1 cellular context compared by ENCODE assay signal in the genomic region with DNA sequence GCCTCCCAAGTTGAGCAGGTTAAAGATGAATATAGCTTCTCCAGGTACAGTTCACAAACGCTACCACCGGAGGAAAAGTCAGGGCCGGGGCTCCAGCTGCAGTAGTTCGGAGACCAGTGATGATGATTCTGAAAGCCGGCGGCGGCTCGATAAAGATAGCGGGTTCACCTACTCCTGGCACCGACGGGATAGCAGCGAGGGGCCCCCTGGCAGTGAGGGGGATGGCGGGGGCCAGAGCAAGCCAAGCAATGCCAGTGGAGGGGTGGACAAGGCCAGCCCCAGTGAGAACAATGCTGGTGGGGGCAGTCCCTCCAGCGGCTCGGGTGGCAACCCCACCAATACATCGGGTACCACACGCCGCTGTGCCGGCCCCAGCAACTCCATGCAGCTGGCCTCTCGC.
TF ChIP-seq lines count a peak whose summit lies in the region.

No MANE protein-coding gene starts in this region.

TF ChIP-seq in HepG2, 621 proteins besides CTCF, POLR2A, EP300 and RAD21 (continued from another document):
- TF ChIP-seq HDAC1 (CRISPR knock-in tag; IDR thresholded peaks at IDR 0.05) (no peak), ZNF549 (CRISPR knock-in tag; IDR thresholded peaks at IDR 0.05) (no peak), AGO2 (optimal IDR thresholded peaks at IDR 0.05; ENCODE audit: low read depth, low read length) (peak; percentile 35), KDM3A (CRISPR knock-in tag; IDR thresholded peaks at IDR 0.05; ENCODE audit: low read depth) (no peak)
- TF ChIP-seq, protein P1, sequence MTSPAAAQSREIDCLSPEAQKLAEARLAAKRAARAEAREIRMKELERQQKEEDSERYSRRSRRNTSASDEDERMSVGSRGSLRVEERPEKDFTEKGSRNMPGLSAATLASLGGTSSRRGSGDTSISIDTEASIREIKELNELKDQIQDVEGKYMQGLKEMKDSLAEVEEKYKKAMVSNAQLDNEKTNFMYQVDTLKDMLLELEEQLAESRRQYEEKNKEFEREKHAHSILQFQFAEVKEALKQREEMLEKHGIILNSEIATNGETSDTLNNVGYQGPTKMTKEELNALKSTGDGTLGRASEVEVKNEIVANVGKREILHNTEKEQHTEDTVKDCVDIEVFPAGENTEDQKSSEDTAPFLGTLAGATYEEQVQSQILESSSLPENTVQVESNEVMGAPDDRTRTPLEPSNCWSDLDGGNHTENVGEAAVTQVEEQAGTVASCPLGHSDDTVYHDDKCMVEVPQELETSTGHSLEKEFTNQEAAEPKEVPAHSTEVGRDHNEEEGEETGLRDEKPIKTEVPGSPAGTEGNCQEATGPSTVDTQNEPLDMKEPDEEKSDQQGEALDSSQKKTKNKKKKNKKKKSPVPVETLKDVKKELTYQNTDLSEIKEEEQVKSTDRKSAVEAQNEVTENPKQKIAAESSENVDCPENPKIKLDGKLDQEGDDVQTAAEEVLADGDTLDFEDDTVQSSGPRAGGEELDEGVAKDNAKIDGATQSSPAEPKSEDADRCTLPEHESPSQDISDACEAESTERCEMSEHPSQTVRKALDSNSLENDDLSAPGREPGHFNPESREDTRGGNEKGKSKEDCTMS (CRISPR knock-in tag; conservative IDR thresholded peaks at IDR 0.05): no peak
